2 cellular contexts compared by ENCODE assay signal in the genomic region with DNA sequence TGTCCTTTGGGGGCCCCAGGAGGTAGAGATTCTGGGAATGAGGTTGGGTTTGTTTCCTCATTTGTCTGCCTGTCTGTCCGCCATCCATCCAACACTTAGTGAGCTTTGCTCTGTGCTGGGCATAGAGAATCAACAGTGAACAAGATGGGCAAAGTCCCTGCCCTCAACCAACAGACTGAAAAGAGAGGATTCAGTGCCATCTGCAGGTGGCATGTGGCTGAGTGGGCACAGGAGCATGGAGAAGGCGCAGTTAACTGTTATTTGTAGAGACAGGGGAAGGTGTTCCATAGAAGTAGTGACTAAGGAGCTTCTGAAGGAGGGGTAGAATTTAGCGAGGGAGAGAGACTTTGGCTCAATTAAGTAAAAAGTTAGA.
TF ChIP-seq lines count a peak whose summit lies in the region.

No MANE protein-coding gene starts in this region.

TF ChIP-seq in A549, 52 proteins besides CTCF, POLR2A, EP300 and RAD21:
- TF ChIP-seq SMC3 (IDR thresholded peaks at IDR 0.05) (0 out of 3 replicates have a peak, but pooled peaks have one; percentile 13), PHF8 (IDR thresholded peaks at IDR 0.05; ENCODE audit: borderline replicate concordance, low read depth) (no peak)
TF ChIP-seq in A549: peak in this region for 1.

TF ChIP-seq in liver, 16 proteins besides CTCF, POLR2A, EP300 and RAD21:
- TF ChIP-seq, protein P1, sequence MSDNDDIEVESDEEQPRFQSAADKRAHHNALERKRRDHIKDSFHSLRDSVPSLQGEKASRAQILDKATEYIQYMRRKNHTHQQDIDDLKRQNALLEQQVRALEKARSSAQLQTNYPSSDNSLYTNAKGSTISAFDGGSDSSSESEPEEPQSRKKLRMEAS (IDR thresholded peaks at IDR 0.05): no peak
- TF ChIP-seq NR2F2 (IDR thresholded peaks at IDR 0.05) (peak; percentile 6), SP1 (IDR thresholded peaks at IDR 0.05) (peak; percentile 64), TAF1 (conservative IDR thresholded peaks at IDR 0.05) (no peak), HNF4G (IDR thresholded peaks at IDR 0.05) (peak; percentile 82), FOXA2 (IDR thresholded peaks at IDR 0.05) (peak; percentile 63), RXRA (IDR thresholded peaks at IDR 0.05) (peak in 1 of 2 donors; percentile 39), FOXA1 (IDR thresholded peaks at IDR 0.05) (peak; percentile 39), EGR1 (IDR thresholded peaks at IDR 0.05; ENCODE audit: low read depth in 2 of 2) (peak in 1 of 2 donors; percentile 46), YY1 (IDR thresholded peaks at IDR 0.05) (peak; percentile 23), HNF4A (conservative IDR thresholded peaks at IDR 0.05) (peak; percentile 93 to 94)
- TF ChIP-seq, protein P2, sequence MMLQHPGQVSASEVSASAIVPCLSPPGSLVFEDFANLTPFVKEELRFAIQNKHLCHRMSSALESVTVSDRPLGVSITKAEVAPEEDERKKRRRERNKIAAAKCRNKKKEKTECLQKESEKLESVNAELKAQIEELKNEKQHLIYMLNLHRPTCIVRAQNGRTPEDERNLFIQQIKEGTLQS (IDR thresholded peaks at IDR 0.05): no peak
